29 cellular contexts compared by ENCODE assay signal in genomic region chr3:43789028-43789427, GRCh38.
"Had no signal": no experiment of that assay in that cellular context is flagged by ENCODE, and none has a peak within 500 bp of the region (broad histone marks: within the 10 kb centered on the region; RNA-seq: fewer than 3 reads in every experiment).

No MANE protein-coding gene starts in this region.

- H3K36me3 ChIP-seq: pancreas, prostate gland, right lobe of liver, sigmoid colon, suprapubic skin, tibial artery, transverse colon, upper lobe of right lung, uterus had no signal

- H3K27me3 ChIP-seq: pancreas, right lobe of liver, sigmoid colon, suprapubic skin, testis, tibial artery, transverse colon, upper lobe of right lung, uterus had no signal

- DNase-seq: naive B cell; naive thymus-derived CD8-positive, alpha-beta T cell; nephron progenitor cell; occipital lobe; pancreas; retina; right cardiac atrium; right lobe of liver; sigmoid colon; small intestine; stimulated activated CD4-positive, alpha-beta T cell treated with anti-CD3 and anti-CD28 coated beads, Interleukin-1b, Interleukin-23, amount 100 ng/mL, for 48 hours; stimulated activated CD4-positive, alpha-beta T cell treated with anti-CD3 and anti-CD28 coated beads, Interleukin-4, amount 100 ng/mL, for 1 hour; stimulated activated CD4-positive, alpha-beta T cell treated with anti-CD3 and anti-CD28 coated beads, Interleukin-4, amount 100 ng/mL, for 4 hours; stimulated activated CD8-positive, alpha-beta memory T cell treated with anti-CD3 and anti-CD28 coated beads, Interleukin-4, amount 100 ng/mL, for 48 hours; stimulated activated naive CD4-positive, alpha-beta T cell; stimulated activated naive CD8-positive, alpha-beta T cell treated with anti-CD3 and anti-CD28 coated beads, Interleukin-15, amount 100 ng/mL, for 72 hours; stimulated activated naive CD8-positive, alpha-beta T cell treated with anti-CD3 and anti-CD28 coated beads, Interleukin-15, Interleukin-2, amounts not matched to agents 100 U/mL and 50 U/mL, for 24 hours; substantia nigra; testis; tibial artery; transverse colon; upper lobe of right lung; uterus had no signal

- H3K9me3 ChIP-seq: pancreas, prostate gland, right lobe of liver, sigmoid colon, suprapubic skin, testis, tibial artery, transverse colon, upper lobe of right lung, uterus had no signal

- H3K4me1 ChIP-seq: pancreas, prostate gland, right lobe of liver, sigmoid colon, suprapubic skin, testis, tibial artery, upper lobe of right lung, uterus had no signal

- H3K4me3 Mint-ChIP-seq: naive thymus-derived CD8-positive, alpha-beta T cell; natural killer cell treated with Interleukin-12 subunit alpha and Interleukin-12 subunit beta and Interleukin-15 and Interleukin-18, amount 100 ng/mL, for 72 hours; nephron progenitor cell; neural crest cell; stimulated activated memory B cell treated with anti-CD40 and anti-IgM and Interleukin-4, amounts not matched to agents 10 μg/mL and 1 μg/mL and 100 μg/mL, for 72 hours; stimulated activated naive CD8-positive, alpha-beta T cell treated with anti-CD3 and anti-CD28 coated beads, Interleukin-15, amount 100 ng/mL, for 72 hours; type B pancreatic cell had no signal

- ATAC-seq: naive thymus-derived CD8-positive, alpha-beta T cell; natural killer cell treated with Interleukin-12 subunit alpha and Interleukin-12 subunit beta and Interleukin-15 and Interleukin-18, amount 100 ng/mL, for 72 hours; pancreas; right cardiac atrium; right lobe of liver; stimulated activated memory B cell treated with anti-CD40 and anti-IgM and Interleukin-4, amounts not matched to agents 10 μg/mL and 1 μg/mL and 100 μg/mL, for 72 hours; stimulated activated naive CD8-positive, alpha-beta T cell treated with anti-CD3 and anti-CD28 coated beads, Interleukin-15, amount 100 ng/mL, for 72 hours; stimulated activated naive CD8-positive, alpha-beta T cell treated with anti-CD3 and anti-CD28 coated beads, Interleukin-15, Interleukin-2, amounts not matched to agents 100 U/mL and 50 U/mL, for 24 hours; upper lobe of right lung had no signal

- H3K4me3 ChIP-seq: pancreas, prostate gland, right lobe of liver, sigmoid colon, suprapubic skin, testis, tibial artery, transverse colon, upper lobe of right lung, uterus had no signal

- H3K27ac Mint-ChIP-seq: naive B cell; natural killer cell treated with Interleukin-12 subunit alpha and Interleukin-12 subunit beta and Interleukin-15 and Interleukin-18, amount 100 ng/mL, for 72 hours; nephron progenitor cell; stimulated activated memory B cell treated with anti-CD40 and anti-IgM and Interleukin-4, amounts not matched to agents 10 μg/mL and 1 μg/mL and 100 μg/mL, for 72 hours; type B pancreatic cell had no signal

- H3K4me1 Mint-ChIP-seq: naive B cell; naive thymus-derived CD8-positive, alpha-beta T cell; neural crest cell; stimulated activated memory B cell treated with anti-CD40 and anti-IgM and Interleukin-4, amounts not matched to agents 10 μg/mL and 1 μg/mL and 100 μg/mL, for 72 hours; stimulated activated naive CD8-positive, alpha-beta T cell treated with anti-CD3 and anti-CD28 coated beads, Interleukin-15, amount 100 ng/mL, for 72 hours had no signal

- H3K9me3 Mint-ChIP-seq: naive B cell; naive thymus-derived CD8-positive, alpha-beta T cell; natural killer cell treated with Interleukin-12 subunit alpha and Interleukin-12 subunit beta and Interleukin-15 and Interleukin-18, amount 100 ng/mL, for 72 hours; nephron progenitor cell; neural crest cell; stimulated activated memory B cell treated with anti-CD40 and anti-IgM and Interleukin-4, amounts not matched to agents 10 μg/mL and 1 μg/mL and 100 μg/mL, for 72 hours; stimulated activated naive CD8-positive, alpha-beta T cell treated with anti-CD3 and anti-CD28 coated beads, Interleukin-15, amount 100 ng/mL, for 72 hours; type B pancreatic cell had no signal

- H3K36me3 Mint-ChIP-seq: naive B cell; naive thymus-derived CD8-positive, alpha-beta T cell; natural killer cell treated with Interleukin-12 subunit alpha and Interleukin-12 subunit beta and Interleukin-15 and Interleukin-18, amount 100 ng/mL, for 72 hours; stimulated activated memory B cell treated with anti-CD40 and anti-IgM and Interleukin-4, amounts not matched to agents 10 μg/mL and 1 μg/mL and 100 μg/mL, for 72 hours; type B pancreatic cell had no signal

- H3K27ac ChIP-seq: pancreas, prostate gland, right lobe of liver, sigmoid colon, suprapubic skin, testis, tibial artery, transverse colon, upper lobe of right lung, uterus had no signal
